ENCODE assay signal across 8 cellular contexts in genomic region chr18:76658627-76659026, GRCh38.
DNase-seq lines count a peak whose midpoint lies in the region; ATAC-seq lines count a peak whose summit lies in the region.

No MANE protein-coding gene starts in this region.

- H3K4me3 Mint-ChIP-seq in activated naive CD8-positive, alpha-beta T cell treated with anti-CD3 and anti-CD28 coated beads, Interleukin-2, amount 10 ng/mL, durations not matched to agents 7 days and 5 days, result no peak overlapping the region

- H3K4me1 Mint-ChIP-seq in activated naive CD8-positive, alpha-beta T cell treated with anti-CD3 and anti-CD28 coated beads, Interleukin-2, amount 10 ng/mL, durations not matched to agents 7 days and 5 days, result peaks cover 17% of the 10 kb centered on the region

- H3K36me3 Mint-ChIP-seq in activated naive CD8-positive, alpha-beta T cell treated with anti-CD3 and anti-CD28 coated beads, Interleukin-2, amount 10 ng/mL, durations not matched to agents 7 days and 5 days, result no peaks in the 10 kb centered on the region

- ATAC-seq in HG03354 (IDR thresholded peaks at IDR 0.05; ENCODE audit: poor library complexity, severe bottlenecking, unreplicated experiment), result peak; percentile 74
- ATAC-seq in activated naive CD8-positive, alpha-beta T cell treated with anti-CD3 and anti-CD28 coated beads, Interleukin-2, amount 10 ng/mL, durations not matched to agents 7 days and 5 days (ENCODE audit: low read depth), result peak; percentile 69

- no peak overlapping the region for H3K27ac Mint-ChIP-seq in activated naive CD8-positive, alpha-beta T cell treated with anti-CD3 and anti-CD28 coated beads, Interleukin-2, amount 10 ng/mL, durations not matched to agents 7 days and 5 days

- H3K27me3 Mint-ChIP-seq in activated naive CD8-positive, alpha-beta T cell treated with anti-CD3 and anti-CD28 coated beads, Interleukin-2, amount 10 ng/mL, durations not matched to agents 7 days and 5 days, result peaks cover 31% of the 10 kb centered on the region

- DNase-seq in NOMO-1 treated with DMSO at 0.1 percent for 48 hours (lab: John Stamatoyannopoulos, UW; ENCODE audit: unreplicated experiment) (peak; percentile 18), NOMO-1 (lab: John Stamatoyannopoulos, UW; ENCODE audit: unreplicated experiment in 2 of 2) (no peak), OCI-M2 (lab: John Stamatoyannopoulos, UW; ENCODE audit: unreplicated experiment) (no peak), hypothalamus (lab: John Stamatoyannopoulos, UW) (no peak), NCI-H2107 (lab: John Stamatoyannopoulos, UW) (no peak)
- peak; percentile 54 for DNase-seq in activated naive CD8-positive, alpha-beta T cell treated with anti-CD3 and anti-CD28 coated beads, Interleukin-2, amount 10 ng/mL, durations not matched to agents 7 days and 5 days
- peak; percentile 25 to 30 for DNase-seq in stimulated activated CD4-positive, alpha-beta T cell treated with anti-CD3 and anti-CD28 coated beads, Interleukin-2, amount 100 ng/mL, for 24 hours

- POLR2A ChIA-PET in activated naive CD8-positive, alpha-beta T cell treated with anti-CD3 and anti-CD28 coated beads, Interleukin-2, amount 10 ng/mL, durations not matched to agents 7 days and 5 days (lab: Charles Lee), result interaction anchor here (1.4 to 1.6 kb wide), 2 partner anchors 207 to 260 kb away, joined by 3 to 4 read pairs; no protein-coding TSS in a partner anchor

- no peaks in the 10 kb centered on the region for H3K9me3 Mint-ChIP-seq in activated naive CD8-positive, alpha-beta T cell treated with anti-CD3 and anti-CD28 coated beads, Interleukin-2, amount 10 ng/mL, durations not matched to agents 7 days and 5 days

Comparison
In these comparisons a context has a peak if more than half of its experiments do, and no peak if none do; other contexts are left out.
1. DNase-seq: peak in NOMO-1 treated with DMSO at 0.1 percent for 48 hours (single experiment), activated naive CD8-positive, alpha-beta T cell treated with anti-CD3 and anti-CD28 coated beads, Interleukin-2, amount 10 ng/mL, durations not matched to agents 7 days and 5 days (single experiment) and stimulated activated CD4-positive, alpha-beta T cell treated with anti-CD3 and anti-CD28 coated beads, Interleukin-2, amount 100 ng/mL, for 24 hours (2 of 2); none in NOMO-1 (0 of 2), OCI-M2 (single experiment), hypothalamus (0 of 51) and NCI-H2107 (single experiment).